11 cellular contexts compared by ENCODE assay signal in genomic region chr1:27536004-27536757, GRCh38. TPM values are rescaled to one million over a fixed set of nuclear protein-coding genes. Genes with fewer than 3 reads are reported as not detected.
DNase-seq lines count a peak whose midpoint lies in the region; ATAC-seq and TF ChIP-seq lines count a peak whose summit lies in the region.
"Had no signal": no experiment of that assay in that cellular context is flagged by ENCODE, and none has a peak within 500 bp of the region (broad histone marks: within the 10 kb centered on the region; RNA-seq: fewer than 3 reads in every experiment).

No MANE protein-coding gene starts in this region.

- no peak for TF ChIP-seq CTCF in right atrium auricular region (IDR thresholded peaks at IDR 0.05)
- TF ChIP-seq CTCF in progenitor cell of endocrine pancreas (IDR thresholded peaks at IDR 0.05; ENCODE audit: unreplicated experiment), result no peak

- peaks cover 76% of the 10 kb centered on the region for H3K4me1 ChIP-seq in BLaER1
- H3K4me1 ChIP-seq in right atrium auricular region, result peaks cover 0 to 56% of the 10 kb centered on the region in 2 donors

- H3K27ac Mint-ChIP-seq in progenitor cell of endocrine pancreas, result peak overlapping the region; percentile 65

- H3K36me3 ChIP-seq in BLaER1 (peaks cover 79% of the 10 kb centered on the region), right atrium auricular region (peaks cover 17% of the 10 kb centered on the region)

- H3K27ac ChIP-seq in BLaER1, result peak overlapping the region; percentile 29
- H3K27ac ChIP-seq in right atrium auricular region, result peak overlapping the region; percentile 91 to 95
- H3K27ac ChIP-seq: HL-60, VCaP had no signal

- peaks cover 60% of the 10 kb centered on the region for H4K20me1 ChIP-seq in BLaER1

- H3K4me3 Mint-ChIP-seq in progenitor cell of endocrine pancreas (ENCODE audit: low read depth), result no peak overlapping the region

- H3K27me3 ChIP-seq in BLaER1 (no peaks in the 10 kb centered on the region), right atrium auricular region (no peaks in the 10 kb centered on the region)

- H3K9me3 ChIP-seq in BLaER1, result no peaks in the 10 kb centered on the region
- H3K9me3 ChIP-seq in right atrium auricular region, result no peaks in the 10 kb centered on the region

- peaks cover 19% of the 10 kb centered on the region for H3K4me1 Mint-ChIP-seq in progenitor cell of endocrine pancreas (ENCODE audit: low read depth)

- H3K4me3 ChIP-seq in BLaER1, result no peak overlapping the region
- H3K4me3 ChIP-seq in right atrium auricular region, result no peak overlapping the region

- no peaks in the 10 kb centered on the region for H3K9me3 Mint-ChIP-seq in progenitor cell of endocrine pancreas (ENCODE audit: low read depth)

- intact Hi-C loops in left colon (cut with DNase I, micrococcal nuclease), result no loop called here

- DNase-seq in anterior cingulate cortex (lab: John Stamatoyannopoulos, UW) (peak in 49 of 58 donors; percentile 20 to 85 (median 52)), right atrium auricular region (ENCODE audit: low spot score) (no peak), progenitor cell of endocrine pancreas (ENCODE audit: low spot score, unreplicated experiment) (no peak), EL (no peak), left colon (no peak), DMS 273 (lab: John Stamatoyannopoulos, UW; ENCODE audit: unreplicated experiment) (no peak)
- DNase-seq: activated naive CD4-positive, alpha-beta T cell had no signal

- peak overlapping the region; percentile 7; the same call in 1 of the 2 replicates for H3K9ac ChIP-seq in BLaER1

- no peak for ATAC-seq in left colon
- no peak for ATAC-seq in HG03521 (IDR thresholded peaks at IDR 0.05; ENCODE audit: unreplicated experiment)

- peaks cover 15% of the 10 kb centered on the region for H3K36me3 Mint-ChIP-seq in progenitor cell of endocrine pancreas (ENCODE audit: insufficient read depth)

- H3K27me3 Mint-ChIP-seq in progenitor cell of endocrine pancreas, result no peaks in the 10 kb centered on the region

- no peak overlapping the region for H3K4me2 ChIP-seq in BLaER1

RNA-seq across cellular contexts. Expression of gene WASF2, which starts 46.2 kb away (rescaled TPM):
- 10 to 100 TPM; 20.7 to 49.0 TPM for total RNA-seq in right atrium auricular region
- total RNA-seq in progenitor cell of endocrine pancreas, result 74.6 and 76.9 TPM in 2 replicates
- total RNA-seq in left colon, result 100 to 1,000 TPM in 1 of 2 donors, 10 to 100 TPM in 1; 97.7 to 144 TPM

Comparison
In these comparisons a context has a peak if more than half of its experiments do, and no peak if none do; other contexts are left out.
1. DNase-seq: peak in anterior cingulate cortex (49 of 58); none in right atrium auricular region (single experiment), progenitor cell of endocrine pancreas (single experiment), EL (single experiment), left colon (0 of 2) and DMS 273 (single experiment).